1 cellular context compared by ENCODE assay signal in genomic region chr10:74293686-74294365, GRCh38.
TF ChIP-seq lines count a peak whose summit lies in the region.

No MANE protein-coding gene starts in this region.

TF ChIP-seq in GM23338, 12 proteins besides CTCF, POLR2A, EP300 and RAD21 (continued from another document):
- TF ChIP-seq REST (IDR thresholded peaks at IDR 0.05; ENCODE audit: unreplicated experiment) = no peak
- no peak for TF ChIP-seq ZNF331 (CRISPR knock-in tag; IDR thresholded peaks at IDR 0.05; ENCODE audit: low read depth)
- no peak for TF ChIP-seq CREB1 (CRISPR knock-in tag; IDR thresholded peaks at IDR 0.05; ENCODE audit: low read depth)
- TF ChIP-seq ZNF114 (CRISPR knock-in tag; IDR thresholded peaks at IDR 0.05) = no peak
- no peak for TF ChIP-seq POLR2AphosphoS5 (IDR thresholded peaks at IDR 0.05; ENCODE audit: low read depth)
- no peak for TF ChIP-seq STAT1 (IDR thresholded peaks at IDR 0.05; ENCODE audit: unreplicated experiment)
- no peak for TF ChIP-seq NANOG (IDR thresholded peaks at IDR 0.05; ENCODE audit: borderline replicate concordance)
TF ChIP-seq in GM23338: peak in this region for 0.
